Comparison of ENCODE assay signal across 23 cellular contexts in genomic region chrX:154030266-154030665, GRCh38.
"Had no signal": no experiment of that assay in that cellular context is flagged by ENCODE, and none has a peak within 500 bp of the region (broad histone marks: within the 10 kb centered on the region; RNA-seq: fewer than 3 reads in every experiment).

No MANE protein-coding gene starts in this region.

- H3K4me1 ChIP-seq: neural progenitor cell, vagina had no signal

- H3K4me3 Mint-ChIP-seq: activated CD4-positive, alpha-beta memory T cell treated with anti-CD3 and anti-CD28 coated beads, Interleukin-2, amount 10 ng/mL, durations not matched to agents 7 days and 5 days; activated CD4-positive, alpha-beta T cell treated with anti-CD3 and anti-CD28 coated beads, Interleukin-2, amount 10 ng/mL, durations not matched to agents 24 days and 14 days; activated naive CD4-positive, alpha-beta T cell treated with anti-CD3 and anti-CD28 coated beads, Interleukin-2, amount 50 U/mL, for 24 hours; brain; naive thymus-derived CD8-positive, alpha-beta T cell; neural progenitor cell had no signal

- H3K4me3 ChIP-seq: esophagus muscularis mucosa, gastrocnemius medialis, heart left ventricle, lung, neural progenitor cell, vagina had no signal

- ATAC-seq: activated CD4-positive, CD25-positive, alpha-beta regulatory T cell treated with anti-CD3 and anti-CD28 coated beads, Interleukin-2, amount 50 U/mL, for 24 hours; gastrocnemius medialis; heart left ventricle; left lobe of liver; naive thymus-derived CD8-positive, alpha-beta T cell; stimulated activated naive CD8-positive, alpha-beta T cell treated with anti-CD3 and anti-CD28 coated beads, Interleukin-15, Interleukin-2, amounts not matched to agents 100 U/mL and 50 U/mL, for 24 hours had no signal

- H3K9ac ChIP-seq: neural progenitor cell had no signal

- H3K27ac Mint-ChIP-seq: activated CD4-positive, alpha-beta memory T cell treated with anti-CD3 and anti-CD28 coated beads, Interleukin-2, amount 10 ng/mL, durations not matched to agents 7 days and 5 days; activated CD4-positive, alpha-beta T cell treated with anti-CD3 and anti-CD28 coated beads, Interleukin-2, amount 10 ng/mL, durations not matched to agents 24 days and 14 days; activated naive CD4-positive, alpha-beta T cell treated with anti-CD3 and anti-CD28 coated beads, Interleukin-2, amount 50 U/mL, for 24 hours; brain; neural progenitor cell had no signal

- DNase-seq: activated CD4-positive, alpha-beta memory T cell treated with anti-CD3 and anti-CD28 coated beads, Interleukin-2, amount 10 ng/mL, durations not matched to agents 7 days and 5 days; activated CD4-positive, alpha-beta T cell treated with anti-CD3 and anti-CD28 coated beads, Interleukin-2, amount 10 ng/mL, durations not matched to agents 24 days and 14 days; activated gamma-delta T cell treated with Interleukin-2 at 50 U/mL for 16 hours; dermis blood vessel endothelial cell; effector memory CD4-positive, alpha-beta T cell; gastrocnemius medialis; heart left ventricle; naive thymus-derived CD8-positive, alpha-beta T cell; retina; stimulated activated CD4-positive, alpha-beta T cell treated with anti-CD3 and anti-CD28 coated beads, Interleukin-4, amount 100 ng/mL, for 1 hour; stimulated activated naive CD8-positive, alpha-beta T cell treated with anti-CD3 and anti-CD28 coated beads, Interleukin-15, Interleukin-2, amounts not matched to agents 100 U/mL and 50 U/mL, for 24 hours; T-helper 2 cell; trophoblast cell had no signal

- H3K27me3 Mint-ChIP-seq: activated CD4-positive, alpha-beta memory T cell treated with anti-CD3 and anti-CD28 coated beads, Interleukin-2, amount 10 ng/mL, durations not matched to agents 7 days and 5 days; activated CD4-positive, alpha-beta T cell treated with anti-CD3 and anti-CD28 coated beads, Interleukin-2, amount 10 ng/mL, durations not matched to agents 24 days and 14 days; activated naive CD4-positive, alpha-beta T cell treated with anti-CD3 and anti-CD28 coated beads, Interleukin-2, amount 50 U/mL, for 24 hours; brain; naive thymus-derived CD8-positive, alpha-beta T cell; progenitor cell of endocrine pancreas had no signal

- H3K27ac ChIP-seq: esophagus muscularis mucosa, heart left ventricle, neural progenitor cell, vagina had no signal

- H3K27me3 ChIP-seq: esophagus muscularis mucosa, gastrocnemius medialis, neural progenitor cell, vagina had no signal

- H3K9me3 ChIP-seq: esophagus muscularis mucosa, gastrocnemius medialis, heart left ventricle, vagina had no signal

- H3K36me3 ChIP-seq: neural progenitor cell had no signal

- FAIRE-seq: keratinocyte had no signal

- H3K36me3 Mint-ChIP-seq: activated naive CD4-positive, alpha-beta T cell treated with anti-CD3 and anti-CD28 coated beads, Interleukin-2, amount 50 U/mL, for 24 hours had no signal
